11 cellular contexts compared by ENCODE assay signal in genomic region chr6:35470663-35471120, GRCh38. TPM values are rescaled to one million over a fixed set of nuclear protein-coding genes. Genes with fewer than 3 reads are reported as not detected.
A peak's percentile ranks its signal among the peaks of the same experiment; 100 is the strongest.
DNase-seq lines count a peak whose midpoint lies in the region; ATAC-seq and TF ChIP-seq lines count a peak whose summit lies in the region.
"Had no signal": no experiment of that assay in that cellular context is flagged by ENCODE, and none has a peak within 500 bp of the region (broad histone marks: within the 10 kb centered on the region; RNA-seq: fewer than 3 reads in every experiment).

No MANE protein-coding gene starts in this region.

- H3K27me3 Mint-ChIP-seq in activated B cell treated with CpG ODN at 0.5 μM for 24 hours: no peaks in the 10 kb centered on the region

- no peaks in the 10 kb centered on the region for H3K27me3 ChIP-seq in cardiac muscle cell
- no peaks in the 10 kb centered on the region for H3K27me3 ChIP-seq in heart left ventricle
- H3K27me3 ChIP-seq in gastroesophageal sphincter: no peaks in the 10 kb centered on the region
- H3K27me3 ChIP-seq in tibial artery: no peaks in the 10 kb centered on the region

- ATAC-seq in heart left ventricle (no peak), activated B cell treated with CpG ODN at 0.5 μM for 24 hours (ENCODE audit: low read depth) (peak; percentile 13), gastroesophageal sphincter (no peak), Right ventricle myocardium superior (ENCODE audit: poor library complexity) (no peak), GM18909 (IDR thresholded peaks at IDR 0.05; ENCODE audit: poor library complexity, unreplicated experiment) (no peak)
- ATAC-seq: left ventricle myocardium superior had no signal

- H3K27ac ChIP-seq in cardiac muscle cell (peak overlapping the region; percentile 85), heart left ventricle (peak overlapping the region in 1 of 12 donors; percentile 89), gastroesophageal sphincter (peak overlapping the region in 3 of 4 donors; percentile 87 to 94 (median 90)), tibial artery (peak overlapping the region; percentile 11 to 86)

- TF ChIP-seq EP300 in gastroesophageal sphincter (IDR thresholded peaks at IDR 0.05): no peak

- H3K9me3 Mint-ChIP-seq in activated B cell treated with CpG ODN at 0.5 μM for 24 hours: no peaks in the 10 kb centered on the region

- intact Hi-C loops in heart left ventricle (cut with DNase I) (no loop called here), activated B cell treated with CpG ODN at 0.5 μM for 24 hours (cut with micrococcal nuclease) (no loop called here), tibial artery (cut with DNase I; ENCODE audit: low total_unique reads) (no loop called here), Right ventricle myocardium superior (cut with DNase I) (no loop called here)

- H3K4me3 Mint-ChIP-seq in activated B cell treated with CpG ODN at 0.5 μM for 24 hours: peak overlapping the region; percentile 96

- CTCF ChIA-PET in activated B cell treated with CpG ODN at 0.5 μM for 24 hours (lab: Charles Lee): interaction anchor here (0.6 to 2.1 kb wide), 4 partner anchors 10 to 266 kb away, joined by 3 to 5 read pairs (median 4); partner anchors contain the start of gene ARMC12

- no peak overlapping the region for H3K4me3 ChIP-seq in cardiac muscle cell
- H3K4me3 ChIP-seq in heart left ventricle: peak overlapping the region in 2 of 12 donors; percentile 12 to 61
- H3K4me3 ChIP-seq in gastroesophageal sphincter: peak overlapping the region in 1 of 2 donors; percentile 73
- H3K4me3 ChIP-seq in tibial artery: no peak overlapping the region

- H3K9me3 ChIP-seq in cardiac muscle cell (ENCODE audit: low read depth) (no peaks in the 10 kb centered on the region), heart left ventricle (no peaks in the 10 kb centered on the region), gastroesophageal sphincter (no peaks in the 10 kb centered on the region), tibial artery (no peaks in the 10 kb centered on the region)

- POLR2A ChIA-PET in activated B cell treated with CpG ODN at 0.5 μM for 24 hours (lab: Charles Lee): interaction anchor here (0.6 to 3.0 kb wide), 8 partner anchors 10 to 910 kb away, joined by 3 to 15 read pairs (median 4); partner anchors contain the start of genes TEAD3 and ZNF76

- TF ChIP-seq POLR2A in heart left ventricle (IDR thresholded peaks at IDR 0.05) (no peak), gastroesophageal sphincter (IDR thresholded peaks at IDR 0.05) (peak in 1 of 2 donors; percentile 6)

- H3K27ac Mint-ChIP-seq in activated B cell treated with CpG ODN at 0.5 μM for 24 hours: peak overlapping the region; percentile 98

- H3K36me3 ChIP-seq in cardiac muscle cell (peaks cover 29% of the 10 kb centered on the region), heart left ventricle (peaks cover 0 to 65% (median 57%) of the 10 kb centered on the region in 9 donors), gastroesophageal sphincter (peaks cover 0 to 70% of the 10 kb centered on the region in 2 donors), tibial artery (peaks cover 43 to 76% (median 57%) of the 10 kb centered on the region in 3 donors)

- no peak for TF ChIP-seq CTCF in cardiac muscle cell (IDR thresholded peaks at IDR 0.05; ENCODE audit: low read depth, low read length)
- no peak for TF ChIP-seq CTCF in heart left ventricle (IDR thresholded peaks at IDR 0.05)
- TF ChIP-seq CTCF in activated B cell treated with CpG ODN at 0.5 μM for 24 hours (IDR thresholded peaks at IDR 0.05): no peak
- TF ChIP-seq CTCF in gastroesophageal sphincter (IDR thresholded peaks at IDR 0.05): no peak
- TF ChIP-seq CTCF in tibial artery (IDR thresholded peaks at IDR 0.05): no peak

- peaks cover 76% of the 10 kb centered on the region for H3K36me3 Mint-ChIP-seq in activated B cell treated with CpG ODN at 0.5 μM for 24 hours (ENCODE audit: low read depth)

- H3K4me1 ChIP-seq in cardiac muscle cell (ENCODE audit: low read depth) (peaks cover 16% of the 10 kb centered on the region), heart left ventricle (peaks cover 3 to 40% (median 23%) of the 10 kb centered on the region in 12 donors), gastroesophageal sphincter (peaks cover 0 to 74% (median 5%) of the 10 kb centered on the region in 3 donors), tibial artery (peaks cover 0 to 49% (median 26%) of the 10 kb centered on the region in 4 donors)

- DNase-seq in cardiac muscle cell (ENCODE audit: low read depth in 1 of 2, low spot score in 1 of 2) (no peak), heart left ventricle (no peak), activated B cell treated with CpG ODN at 0.5 μM for 24 hours (no peak), tibial artery (no peak), SIG-M5 (lab: John Stamatoyannopoulos, UW) (no peak), Right ventricle myocardium superior (no peak)
- DNase-seq: DMS79, left ventricle myocardium superior, NCI-H2227 treated with DMSO at 0.1 percent for 48 hours had no signal

- peaks cover 50% of the 10 kb centered on the region for H3K4me1 Mint-ChIP-seq in activated B cell treated with CpG ODN at 0.5 μM for 24 hours

- 69 to 74% (median 74%) methylated on average over 3 of the region's 3 CpGs for WGBS in heart left ventricle, 4 donors
- 50 to 67% methylated on average over 1 to 3 of the region's 3 CpGs for WGBS in gastroesophageal sphincter (ENCODE audit: low coverage in 1 of 2), 2 donors

RNA-seq across cellular contexts. Expression of gene RPL10A, which starts 2.5 kb away (rescaled TPM):
- total RNA-seq in cardiac muscle cell: 1,095 and 1,320 TPM in 2 replicates
- polyA plus RNA-seq in cardiac muscle cell: 390 and 521 TPM in 2 replicates
- 100 to 1,000 TPM; 472 to 700 (median 532) TPM for total RNA-seq in heart left ventricle
- 1,000 to 10,000 TPM in 1 of 2 donors, 100 to 1,000 TPM in 1; 356 to 1,412 TPM for polyA plus RNA-seq in heart left ventricle
- total RNA-seq in activated B cell treated with CpG ODN at 0.5 μM for 24 hours: 2,485 and 2,644 TPM in 2 replicates
- total RNA-seq in gastroesophageal sphincter: 1,000 to 10,000 TPM in 3 of 4 donors, 100 to 1,000 TPM in 1; 870 to 1,936 (median 1,411) TPM
- total RNA-seq in Right ventricle myocardium superior: 535 TPM

RNA-seq across cellular contexts. Expression of gene FANCE, which starts 18.6 kb away (rescaled TPM):
- total RNA-seq in cardiac muscle cell: 23.8 and 28.1 TPM in 2 replicates
- polyA plus RNA-seq in cardiac muscle cell: 19.4 and 21.3 TPM in 2 replicates
- 1 to 10 TPM; 2.1 to 4.6 (median 3.8) TPM for total RNA-seq in heart left ventricle
- polyA plus RNA-seq in heart left ventricle: 1 to 10 TPM; 1.3 to 3.6 TPM
- 8.5 and 9.2 TPM in 2 replicates for total RNA-seq in activated B cell treated with CpG ODN at 0.5 μM for 24 hours
- 1 to 10 TPM; 2.6 to 5.0 (median 3.8) TPM for total RNA-seq in gastroesophageal sphincter
- 3.4 TPM for total RNA-seq in Right ventricle myocardium superior

RNA-seq across cellular contexts. Expression of gene TEAD3, which starts 26.2 kb away (rescaled TPM):
- 65.2 and 98.6 TPM in 2 replicates for total RNA-seq in cardiac muscle cell
- polyA plus RNA-seq in cardiac muscle cell: 64.0 and 78.3 TPM in 2 replicates
- total RNA-seq in heart left ventricle: 10 to 100 TPM; 25.8 to 54.3 (median 37.1) TPM
- polyA plus RNA-seq in heart left ventricle: 10 to 100 TPM; 26.6 to 34.1 TPM
- 0.13 and 0.34 TPM in 2 replicates for total RNA-seq in activated B cell treated with CpG ODN at 0.5 μM for 24 hours
- 100 to 1,000 TPM in 1 of 4 donors, 10 to 100 TPM in 3; 58.3 to 122 (median 72.5) TPM for total RNA-seq in gastroesophageal sphincter
- total RNA-seq in Right ventricle myocardium superior: 25.4 TPM

RNA-seq across cellular contexts. Expression of gene TULP1, which starts 42.0 kb away (rescaled TPM):
- total RNA-seq in cardiac muscle cell (4.8 and 5.2 TPM in 2 replicates), heart left ventricle (not detected), activated B cell treated with CpG ODN at 0.5 μM for 24 hours (not detected in 2 replicates), gastroesophageal sphincter (under 1 TPM in 1 of 4 donors, not detected in 3; 0.89 TPM), Right ventricle myocardium superior (not detected)
- polyA plus RNA-seq in cardiac muscle cell (0.92 and 5.9 TPM in 2 replicates), heart left ventricle (under 1 TPM in 1 of 2 donors, not detected in 1; 0.15 TPM)
- total RNA-seq: left ventricle myocardium superior had no signal

Comparison
In these comparisons a context has a peak if more than half of its experiments do, and no peak if none do; other contexts are left out.
1. RNA of gene TEAD3, which starts 26.2 kb away (total RNA-seq): 65.2 to 98.6 TPM in cardiac muscle cell, 58.3 to 122 TPM in gastroesophageal sphincter, 25.8 to 54.3 TPM in heart left ventricle and 25.4 TPM in Right ventricle myocardium superior (single experiment); 0.13 to 0.34 TPM in activated B cell treated with CpG ODN at 0.5 μM for 24 hours; every median in the first group is over 10 times any median in the second.